ENCODE assay signal across 8 cellular contexts in genomic region chr17:49763735-49764558, GRCh38. TPM values are rescaled to one million over a fixed set of nuclear protein-coding genes. Genes with fewer than 3 reads are reported as not detected.
DNase-seq lines count a peak whose midpoint lies in the region; ATAC-seq, FAIRE-seq and TF ChIP-seq lines count a peak whose summit lies in the region.

FAM117A (minus strand) TSS chr17:49764131; CDS start chr17:49764087, 44 bp downstream.

- peaks cover 57% of the 10 kb centered on the region for H3K4me1 Mint-ChIP-seq in activated naive CD8-positive, alpha-beta T cell treated with anti-CD3 and anti-CD28 coated beads, Interleukin-2, amount 50 U/mL, for 24 hours

- peak; percentile 92 for TF ChIP-seq POLR2A in GM12892 (IDR thresholded peaks at IDR 0.05; ENCODE audit: low read depth, low read length)
- TF ChIP-seq POLR2A in heart left ventricle (IDR thresholded peaks at IDR 0.05), result peak in 1 of 2 donors; percentile 66
- TF ChIP-seq POLR2A in upper lobe of left lung (IDR thresholded peaks at IDR 0.05), result peak in 2 of 4 donors; percentile 53 to 82

- no peak for TF ChIP-seq EP300 in upper lobe of left lung (IDR thresholded peaks at IDR 0.05)

- H3K27me3 Mint-ChIP-seq in activated naive CD8-positive, alpha-beta T cell treated with anti-CD3 and anti-CD28 coated beads, Interleukin-2, amount 50 U/mL, for 24 hours, result no peaks in the 10 kb centered on the region

- intact Hi-C loops in heart left ventricle (cut with DNase I), result loop anchor here in 4 of 10 donors (1.0 to 5.0 kb wide), 4 partner anchors 24 to 56 kb away; partner anchors contain the start of gene KAT7 (in 1 of the 4)

- H3K27ac ChIP-seq in heart left ventricle (peak within 1 kb of the TSS in 11 of 12 donors; percentile 46 to 89 (median 68)), upper lobe of left lung (peak within 1 kb of the TSS; percentile 66 to 93 (median 76))

- TF ChIP-seq CTCF in heart left ventricle (IDR thresholded peaks at IDR 0.05) (no peak), upper lobe of left lung (IDR thresholded peaks at IDR 0.05) (no peak)

- peaks cover 0 to 45% (median 17%) of the 10 kb centered on the region in 12 donors for H3K4me1 ChIP-seq in heart left ventricle
- H3K4me1 ChIP-seq in upper lobe of left lung, result peaks cover 12 to 33% (median 15%) of the 10 kb centered on the region in 4 donors

- H3K9me3 ChIP-seq in heart left ventricle, result no peaks in the 10 kb centered on the region
- H3K9me3 ChIP-seq in upper lobe of left lung, result no peaks in the 10 kb centered on the region

- peak within 1 kb of the TSS; percentile 82 for H3K27ac Mint-ChIP-seq in activated naive CD8-positive, alpha-beta T cell treated with anti-CD3 and anti-CD28 coated beads, Interleukin-2, amount 50 U/mL, for 24 hours

- H3K4me3 ChIP-seq in heart left ventricle (peak within 1 kb of the TSS; percentile 67 to 96 (median 74)), upper lobe of left lung (peak within 1 kb of the TSS; percentile 78 to 98 (median 90))

- WGBS in heart left ventricle, 4 donors, result 1% methylated on average over 28 to 53 of the region's 53 CpGs
- 0 to 2% methylated on average over 16 to 23 of the region's 53 CpGs for WGBS in upper lobe of left lung, 2 donors

- ATAC-seq in HG02840 (IDR thresholded peaks at IDR 0.05; ENCODE audit: low FRiP score, unreplicated experiment), result peak; percentile 93
- ATAC-seq in activated naive CD8-positive, alpha-beta T cell treated with anti-CD3 and anti-CD28 coated beads, Interleukin-2, amount 50 U/mL, for 24 hours, result peak; percentile 97
- ATAC-seq in heart left ventricle, result peak; percentile 99
- ATAC-seq in upper lobe of left lung (ENCODE audit: low FRiP score in 2 of 2), result peak; percentile 99

- peak within 1 kb of the TSS; percentile 88 for H3K4me3 Mint-ChIP-seq in activated naive CD8-positive, alpha-beta T cell treated with anti-CD3 and anti-CD28 coated beads, Interleukin-2, amount 50 U/mL, for 24 hours

- H3K36me3 Mint-ChIP-seq in activated naive CD8-positive, alpha-beta T cell treated with anti-CD3 and anti-CD28 coated beads, Interleukin-2, amount 50 U/mL, for 24 hours (ENCODE audit: low read depth), result peaks cover 2% of the 10 kb centered on the region

- DNase-seq in GM12892 (ENCODE audit: insufficient read length) (peak; percentile 98), NCI-H1436 treated with DMSO at 0.1 percent for 48 hours (lab: John Stamatoyannopoulos, UW) (peak; percentile 99), T follicular helper cell (ENCODE audit: low read depth) (peak; percentile 97), heart left ventricle (peak; percentile 94 to 97 (median 97)), pons (ENCODE audit: low spot score) (peak; percentile 99), upper lobe of left lung (peak; percentile 91 to 98)
- DNase-seq in activated naive CD8-positive, alpha-beta T cell treated with anti-CD3 and anti-CD28 coated beads, Interleukin-2, amount 50 U/mL, for 24 hours, result peak; percentile 91

- H3K9me3 Mint-ChIP-seq in activated naive CD8-positive, alpha-beta T cell treated with anti-CD3 and anti-CD28 coated beads, Interleukin-2, amount 50 U/mL, for 24 hours, result no peaks in the 10 kb centered on the region

- H3K27me3 ChIP-seq in heart left ventricle (no peaks in the 10 kb centered on the region), upper lobe of left lung (no peaks in the 10 kb centered on the region)

- FAIRE-seq in GM12892 (lab: Jason Lieb, UNC), result peak; percentile 98

- no peaks in the 10 kb centered on the region for H3K36me3 ChIP-seq in heart left ventricle
- no peaks in the 10 kb centered on the region for H3K36me3 ChIP-seq in upper lobe of left lung

RNA-seq across cellular contexts. Expression of gene FAM117A, which starts in this region (rescaled TPM):
- 18.2 TPM for polyA plus RNA-seq in GM12892 (2012; ENCODE audit: missing spikeins)
- total RNA-seq in heart left ventricle (10 to 100 TPM in 6 of 9 donors, 1 to 10 TPM in 3; 5.9 to 18.5 (median 14.9) TPM), upper lobe of left lung (10 to 100 TPM; 15.1 to 22.0 (median 18.2) TPM)
- 1 to 10 TPM; 5.2 to 7.1 TPM for polyA plus RNA-seq in heart left ventricle

Comparison
In these comparisons a context has a peak if more than half of its experiments do, and no peak if none do; other contexts are left out.
1. Peak in every context shown above with its lines: DNase-seq, ATAC-seq, H3K4me3 ChIP-seq and H3K27ac ChIP-seq.